In genomic region chr5:76358-77169, GRCh38 we compare ENCODE assay signal across 20 cellular contexts. TPM values are rescaled to one million over a fixed set of nuclear protein-coding genes. Genes with fewer than 3 reads are reported as not detected.
"Had no signal": no experiment of that assay in that cellular context is flagged by ENCODE, and none has a peak within 500 bp of the region (broad histone marks: within the 10 kb centered on the region; RNA-seq: fewer than 3 reads in every experiment).

No MANE protein-coding gene starts in this region.

- H3K36me3 ChIP-seq: breast epithelium, gastrocnemius medialis, heart left ventricle, left ventricle myocardium inferior, pancreas, sigmoid colon, vagina had no signal

- H3K27me3 Mint-ChIP-seq: activated naive CD4-positive, alpha-beta T cell treated with anti-CD3 and anti-CD28 coated beads, Interleukin-2, amount 10 ng/mL, durations not matched to agents 7 days and 5 days had no signal

- H3K9me3 Mint-ChIP-seq: activated B cell treated with CpG ODN at 0.5 μM for 24 hours; activated CD4-positive, alpha-beta memory T cell treated with anti-CD3 and anti-CD28 coated beads, Interleukin-2, amount 10 ng/mL, durations not matched to agents 7 days and 5 days; activated naive CD4-positive, alpha-beta T cell treated with anti-CD3 and anti-CD28 coated beads, Interleukin-2, amount 10 ng/mL, durations not matched to agents 7 days and 5 days; activated T-cell treated with anti-CD3 and anti-CD28 coated beads, Interleukin-2, amount 50 U/mL, for 24 hours; activated T-helper 2 cell treated with anti-CD3 and anti-CD28 coated beads, Interferon-gamma antibody, Interleukin-2, Interleukin-4, amounts not matched to agents 10 μg/mL and 5 μg/mL and 100 μg/mL, durations not matched to agents 14 hours and 24 hours and 36 hours; stimulated activated effector memory CD8-positive, alpha-beta T cell treated with anti-CD3 and anti-CD28 coated beads, Interleukin-12 subunit alpha, Interleukin-12 subunit beta, amount 100 ng/mL, for 72 hours; T-helper 2 cell treated with Interferon-gamma antibody and Interleukin-4, amounts not matched to agents 5 μg/mL and 100 μg/mL, for 36 hours had no signal

- H3K27ac Mint-ChIP-seq: activated B cell treated with CpG ODN at 0.5 μM for 24 hours; activated CD4-positive, alpha-beta memory T cell treated with anti-CD3 and anti-CD28 coated beads, Interleukin-2, amount 10 ng/mL, durations not matched to agents 7 days and 5 days; activated naive CD4-positive, alpha-beta T cell treated with anti-CD3 and anti-CD28 coated beads, Interleukin-2, amount 10 ng/mL, durations not matched to agents 7 days and 5 days; activated T-cell treated with anti-CD3 and anti-CD28 coated beads, Interleukin-2, amount 50 U/mL, for 24 hours; activated T-helper 2 cell treated with anti-CD3 and anti-CD28 coated beads, Interferon-gamma antibody, Interleukin-2, Interleukin-4, amounts not matched to agents 10 μg/mL and 5 μg/mL and 100 μg/mL, durations not matched to agents 14 hours and 24 hours and 36 hours; stimulated activated effector memory CD8-positive, alpha-beta T cell treated with anti-CD3 and anti-CD28 coated beads, Interleukin-12 subunit alpha, Interleukin-12 subunit beta, amount 100 ng/mL, for 72 hours; T-helper 2 cell treated with Interferon-gamma antibody and Interleukin-4, amounts not matched to agents 5 μg/mL and 100 μg/mL, for 36 hours had no signal

- H3K4me3 ChIP-seq: breast epithelium, gastrocnemius medialis, heart left ventricle, left ventricle myocardium inferior, pancreas, sigmoid colon, vagina had no signal

- H3K4me1 ChIP-seq: breast epithelium, gastrocnemius medialis, heart left ventricle, left ventricle myocardium inferior, pancreas, sigmoid colon, vagina had no signal

- H3K4me3 Mint-ChIP-seq: activated B cell treated with CpG ODN at 0.5 μM for 24 hours; activated CD4-positive, alpha-beta memory T cell treated with anti-CD3 and anti-CD28 coated beads, Interleukin-2, amount 10 ng/mL, durations not matched to agents 7 days and 5 days; activated naive CD4-positive, alpha-beta T cell treated with anti-CD3 and anti-CD28 coated beads, Interleukin-2, amount 10 ng/mL, durations not matched to agents 7 days and 5 days; activated T-cell treated with anti-CD3 and anti-CD28 coated beads, Interleukin-2, amount 50 U/mL, for 24 hours; stimulated activated effector memory CD8-positive, alpha-beta T cell treated with anti-CD3 and anti-CD28 coated beads, Interleukin-12 subunit alpha, Interleukin-12 subunit beta, amount 100 ng/mL, for 72 hours; T-helper 2 cell treated with Interferon-gamma antibody and Interleukin-4, amounts not matched to agents 5 μg/mL and 100 μg/mL, for 36 hours had no signal

- H3K36me3 Mint-ChIP-seq: activated naive CD4-positive, alpha-beta T cell treated with anti-CD3 and anti-CD28 coated beads, Interleukin-2, amount 10 ng/mL, durations not matched to agents 7 days and 5 days; stimulated activated effector memory CD8-positive, alpha-beta T cell treated with anti-CD3 and anti-CD28 coated beads, Interleukin-12 subunit alpha, Interleukin-12 subunit beta, amount 100 ng/mL, for 72 hours had no signal

- H3K4me1 Mint-ChIP-seq: activated B cell treated with CpG ODN at 0.5 μM for 24 hours; activated CD4-positive, alpha-beta memory T cell treated with anti-CD3 and anti-CD28 coated beads, Interleukin-2, amount 10 ng/mL, durations not matched to agents 7 days and 5 days; activated naive CD4-positive, alpha-beta T cell treated with anti-CD3 and anti-CD28 coated beads, Interleukin-2, amount 10 ng/mL, durations not matched to agents 7 days and 5 days; stimulated activated effector memory CD8-positive, alpha-beta T cell treated with anti-CD3 and anti-CD28 coated beads, Interleukin-12 subunit alpha, Interleukin-12 subunit beta, amount 100 ng/mL, for 72 hours had no signal

- H3K27me3 ChIP-seq: pancreas, vagina had no signal

- ATAC-seq: gastrocnemius medialis; heart left ventricle; pancreas; stimulated activated effector memory CD8-positive, alpha-beta T cell treated with anti-CD3 and anti-CD28 coated beads, Interleukin-12 subunit alpha, Interleukin-12 subunit beta, amount 100 ng/mL, for 72 hours had no signal

- H3K9me3 ChIP-seq: breast epithelium, gastrocnemius medialis, heart left ventricle, left ventricle myocardium inferior, pancreas, sigmoid colon, vagina had no signal

- DNase-seq: activated B cell treated with CpG ODN at 0.5 μM for 24 hours; activated CD4-positive, alpha-beta memory T cell treated with anti-CD3 and anti-CD28 coated beads, Interleukin-2, amount 10 ng/mL, durations not matched to agents 7 days and 5 days; activated CD4-positive, alpha-beta T cell treated with anti-CD3 and anti-CD28 coated beads for 48 hours; activated naive CD4-positive, alpha-beta T cell treated with anti-CD3 and anti-CD28 coated beads, Interleukin-2, amount 10 ng/mL, durations not matched to agents 7 days and 5 days; activated T-cell treated with anti-CD3 and anti-CD28 coated beads, Interleukin-2, amount 50 U/mL, for 24 hours; cortex of kidney; gastrocnemius medialis; heart left ventricle; kidney glomerular epithelial cell; left ventricle myocardium inferior; mammary epithelial cell; sigmoid colon; stimulated activated CD4-positive, alpha-beta T cell treated with anti-CD3 and anti-CD28 coated beads, Interleukin-4, amount 100 ng/mL, for 24 hours had no signal

- H3K27ac ChIP-seq: breast epithelium, gastrocnemius medialis, heart left ventricle, left ventricle myocardium inferior, pancreas, sigmoid colon, vagina had no signal

RNA-seq across cellular contexts. Expression of gene PLEKHG4B, which starts 15.4 kb away (rescaled TPM):
- total RNA-seq: activated B cell treated with CpG ODN at 0.5 μM for 24 hours; activated CD4-positive, alpha-beta memory T cell treated with anti-CD3 and anti-CD28 coated beads, Interleukin-2, amount 10 ng/mL, durations not matched to agents 7 days and 5 days; activated T-helper 2 cell treated with anti-CD3 and anti-CD28 coated beads, Interferon-gamma antibody, Interleukin-2, Interleukin-4, amounts not matched to agents 10 μg/mL and 5 μg/mL and 100 μg/mL, durations not matched to agents 14 hours and 24 hours and 36 hours; gastrocnemius medialis; left ventricle myocardium inferior; pulmonary artery endothelial cell had no signal
